ENCODE assay signal across 17 cellular contexts in the genomic region with DNA sequence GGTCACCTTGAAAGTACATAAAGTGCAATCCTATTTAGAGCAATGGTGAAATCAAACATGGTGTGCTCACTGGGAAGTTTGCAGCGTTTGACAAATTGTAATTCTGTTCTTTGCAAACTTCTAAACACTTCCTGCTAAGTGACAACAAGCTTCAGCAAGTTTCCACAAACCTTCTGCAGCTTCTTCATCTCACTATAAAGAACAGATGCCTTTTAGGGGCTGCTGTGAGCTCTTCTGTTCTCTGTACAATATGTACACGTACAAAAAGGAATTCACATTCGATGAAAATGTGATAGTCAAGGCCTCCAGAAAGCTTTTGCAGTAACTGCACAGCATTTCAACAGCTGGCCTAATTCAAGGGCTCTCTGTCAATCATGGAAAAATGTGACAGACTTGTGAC.
A peak's percentile ranks its signal among the peaks of the same experiment; 100 is the strongest.
DNase-seq lines count a peak whose midpoint lies in the region; ATAC-seq, FAIRE-seq and TF ChIP-seq lines count a peak whose summit lies in the region.
"Had no signal": no experiment of that assay in that cellular context is flagged by ENCODE, and none has a peak within 500 bp of the region (broad histone marks: within the 10 kb centered on the region; RNA-seq: fewer than 3 reads in every experiment).

No MANE protein-coding gene starts in this region.

- TF ChIP-seq RAD21 in HCT116 (IDR thresholded peaks at IDR 0.05; ENCODE audit: low read depth) (no peak), K562 (CRISPR knock-in tag; conservative IDR thresholded peaks at IDR 0.05 in 1 of 2, IDR thresholded peaks at IDR 0.05 in 1 of 2) (no peak)

- TF ChIP-seq POLR2A in HCT116 (IDR thresholded peaks at IDR 0.05; ENCODE audit: borderline replicate concordance, extremely low read depth, insufficient read depth, insufficient read length) (no peak), K562 (conservative IDR thresholded peaks at IDR 0.05) (no peak), breast epithelium (IDR thresholded peaks at IDR 0.05) (no peak)

- in situ Hi-C loops in K562 (cut with MboI) = no loop called here

- H2BK15ac ChIP-seq in neuronal stem cell (ENCODE audit: low read length) = no peak overlapping the region

- peaks cover 1% of the 10 kb centered on the region for H3K4me1 ChIP-seq in ACC112 (ENCODE audit: control insufficient read depth, insufficient read depth, low read length, unreplicated experiment)
- H3K4me1 ChIP-seq in HCT116 (ENCODE audit: control insufficient read depth in 1 of 2, insufficient read depth in 2 of 2, low read length in 2 of 2) = no peaks in the 10 kb centered on the region
- no peaks in the 10 kb centered on the region for H3K4me1 ChIP-seq in K562 (replicated peaks in 1 of 2; ENCODE audit: control insufficient read depth in 2 of 2, insufficient read depth in 2 of 2, low read length in 2 of 2)
- H3K4me1 ChIP-seq in neuronal stem cell (ENCODE audit: control insufficient read depth in 2 of 2, insufficient read depth in 1 of 2, low read depth in 1 of 2, low read length in 2 of 2) = peaks cover 1 to 6% of the 10 kb centered on the region in 2 donors
- no peaks in the 10 kb centered on the region for H3K4me1 ChIP-seq in breast epithelium

- CTCF ChIA-PET in HCT116 (lab: Charles Lee) = no interaction called here
- CTCF ChIA-PET in K562 (lab: Yijun Ruan, JAX; ENCODE audit: low intra/inter-chr PET ratio) = no interaction called here

- no peaks in the 10 kb centered on the region for H3K36me3 ChIP-seq in ACC112 (ENCODE audit: insufficient read depth, low read length)
- H3K36me3 ChIP-seq in HCT116 (ENCODE audit: control insufficient read depth in 1 of 2, insufficient read depth in 2 of 2, low read length in 2 of 2) = no peaks in the 10 kb centered on the region
- no peaks in the 10 kb centered on the region for H3K36me3 ChIP-seq in K562 (ENCODE audit: control insufficient read depth, insufficient read depth, low read length)
- no peaks in the 10 kb centered on the region for H3K36me3 ChIP-seq in neuronal stem cell (replicated peaks in 1 of 2; ENCODE audit: control insufficient read depth in 2 of 2, insufficient read depth in 2 of 2, low read length in 2 of 2)
- no peaks in the 10 kb centered on the region for H3K36me3 ChIP-seq in breast epithelium

- H3K9me3 ChIP-seq in HCT116 (ENCODE audit: control insufficient read depth in 1 of 2, insufficient read depth in 1 of 2, low read depth in 1 of 2, low read length in 2 of 2) (no peaks in the 10 kb centered on the region), K562 (replicated peaks; ENCODE audit: control insufficient read depth, insufficient read depth, low read depth, low read length) (no peaks in the 10 kb centered on the region), neuronal stem cell (replicated peaks in 1 of 2; ENCODE audit: control insufficient read depth in 2 of 2, insufficient read depth in 1 of 2, low read depth in 1 of 2, low read length in 2 of 2) (no peaks in the 10 kb centered on the region), breast epithelium (no peaks in the 10 kb centered on the region)

- TF ChIP-seq EP300 in K562 (IDR thresholded peaks at IDR 0.05; ENCODE audit: low read length) = no peak

- H3K9me2 ChIP-seq in HCT116 (ENCODE audit: insufficient read depth) = no peaks in the 10 kb centered on the region

- H4K20me1 ChIP-seq in HCT116 (ENCODE audit: insufficient read depth) = no peaks in the 10 kb centered on the region
- H4K20me1 ChIP-seq in K562 (replicated peaks; ENCODE audit: control insufficient read depth, insufficient read depth, low read length) = no peaks in the 10 kb centered on the region

- H2AK5ac ChIP-seq in neuronal stem cell (ENCODE audit: low read depth, low read length) = no peak overlapping the region

- WGBS in K562 (ENCODE audit: insufficient coverage, low coverage, missing lambda C conversion rate) = 0% methylated on average over 3 of the region's 3 CpGs
- WGBS in neuronal stem cell (ENCODE audit: extremely low coverage in 2 of 2, insufficient read length in 2 of 2, insufficient replicate concordance in 1 of 2), 2 donors = no CpG with 5 or more reads among the region's 3 CpGs

- H4K8ac ChIP-seq in neuronal stem cell (ENCODE audit: low read depth, low read length) = no peak overlapping the region

- no peak for FAIRE-seq in K562 (lab: Jason Lieb, UNC)
- FAIRE-seq: GM12891, GM19239, H54 had no signal

- H2AFZ ChIP-seq in ACC112 (ENCODE audit: low read length, unreplicated experiment) (peak overlapping the region; percentile 29), HCT116 (ENCODE audit: low read depth, low read length, poor library complexity, severe bottlenecking) (peak overlapping the region; percentile 81), K562 (ENCODE audit: low read depth, low read length) (no peak overlapping the region), neuronal stem cell (ENCODE audit: low read length) (peak overlapping the region; percentile 84)

- H3K4me2 ChIP-seq in HCT116 (ENCODE audit: low read length) = no peak overlapping the region
- H3K4me2 ChIP-seq in K562 (ENCODE audit: insufficient read depth, low read length) = no peak overlapping the region
- no peak overlapping the region for H3K4me2 ChIP-seq in neuronal stem cell (ENCODE audit: insufficient read depth, low read length, poor library complexity, severe bottlenecking)

- H3K14ac ChIP-seq in neuronal stem cell (ENCODE audit: low read length) = no peak overlapping the region

- H3K79me2 ChIP-seq in ACC112 (ENCODE audit: control insufficient read depth, insufficient read depth, low read length, unreplicated experiment) = no peaks in the 10 kb centered on the region
- no peaks in the 10 kb centered on the region for H3K79me2 ChIP-seq in HCT116 (ENCODE audit: insufficient read depth, low read length)
- H3K79me2 ChIP-seq in K562 (ENCODE audit: control insufficient read depth, insufficient read depth, low read length) = no peaks in the 10 kb centered on the region

- H2BK5ac ChIP-seq in neuronal stem cell (ENCODE audit: low read length) = no peak overlapping the region

- no peak overlapping the region for H3K4ac ChIP-seq in neuronal stem cell (ENCODE audit: low read length)

- H3K23ac ChIP-seq in neuronal stem cell (ENCODE audit: low read depth, low read length, poor library complexity) = no peak overlapping the region

- POLR2A ChIA-PET in HCT116 (lab: Charles Lee) = no interaction called here
- POLR2A ChIA-PET in K562 (lab: Yijun Ruan, JAX) = no interaction called here

- no peak for ATAC-seq in HCT116
- no peak for ATAC-seq in K562

- no peak overlapping the region for H2BK12ac ChIP-seq in neuronal stem cell (ENCODE audit: low read length)

- H4K91ac ChIP-seq in neuronal stem cell (ENCODE audit: low read depth, low read length, poor library complexity) = no peak overlapping the region

- H3K4me3 ChIP-seq in ACC112 (ENCODE audit: low read depth, low read length) (no peak overlapping the region), HCT116 (replicated peaks in 1 of 2; ENCODE audit: low read depth in 1 of 2, low read length in 2 of 2) (no peak overlapping the region), K562 (no peak overlapping the region), neuronal stem cell (ENCODE audit: low read length in 2 of 2) (no peak overlapping the region), breast epithelium (no peak overlapping the region)

- no TSS peak for BruUV-seq in HCT116 (replicated peaks; lab: Mats Ljungman, UMichigan)
- no TSS peak for BruUV-seq in K562 (replicated peaks; lab: Mats Ljungman, UMichigan)

- TF ChIP-seq CTCF in HCT116 (IDR thresholded peaks at IDR 0.05 in 2 of 3, conservative IDR thresholded peaks at IDR 0.05 in 1 of 3; ENCODE audit: borderline replicate concordance in 1 of 3, insufficient read depth in 1 of 3, low read depth in 2 of 3, low read length in 2 of 3) (no peak), K562 (IDR thresholded peaks at IDR 0.05 in 2 of 3, conservative IDR thresholded peaks at IDR 0.05 in 1 of 3; ENCODE audit: insufficient read depth in 2 of 3, low read depth in 1 of 3, low read length in 3 of 3) (no peak), breast epithelium (IDR thresholded peaks at IDR 0.05) (no peak)

- no peaks in the 10 kb centered on the region for H3K9me1 ChIP-seq in K562 (ENCODE audit: control insufficient read depth, insufficient read depth, low read length)

- intact Hi-C loops in HCT116 (cut with micrococcal nuclease) = no loop called here
- intact Hi-C loops in K562 (cut with micrococcal nuclease) = no loop called here
- intact Hi-C loops in breast epithelium (cut with DNase I; ENCODE audit: low total_unique reads) = no loop called here

- H3K18ac ChIP-seq in neuronal stem cell (ENCODE audit: low read length) = no peak overlapping the region

- no peaks in the 10 kb centered on the region for H3K79me1 ChIP-seq in neuronal stem cell (ENCODE audit: low read depth, low read length)

- RAD21 ChIA-PET in HCT116 (lab: Charles Lee; ENCODE audit: low non-redundant PET in 1 of 2, low total read pairs in 2 of 2, uncharacterized antibody in 2 of 2, unreplicated experiment in 2 of 2) = no interaction called here

- H3K9ac ChIP-seq in HCT116 (ENCODE audit: low read length) (no peak overlapping the region), K562 (ENCODE audit: insufficient read depth in 1 of 2, low read depth in 2 of 2, low read length in 2 of 2) (no peak overlapping the region), neuronal stem cell (ENCODE audit: low read depth, low read length, poor library complexity) (no peak overlapping the region)

- H3K27ac ChIP-seq in ACC112 (ENCODE audit: low read depth, low read length) (no peak overlapping the region), HCT116 (ENCODE audit: low read depth, low read length) (no peak overlapping the region), K562 (ENCODE audit: extremely low read depth, low read depth, low read length) (no peak overlapping the region), neuronal stem cell (replicated peaks; ENCODE audit: low read length) (no peak overlapping the region), breast epithelium (no peak overlapping the region)
- H3K27ac ChIP-seq: 22Rv1 had no signal

- DNase-seq in HCT116 (ENCODE audit: low read depth, low spot score) (no peak), K562 (ENCODE audit: extremely low read depth in 1 of 4, low spot score in 3 of 4) (no peak), neuronal stem cell (ENCODE audit: low spot score) (no peak), breast epithelium (ENCODE audit: low spot score in 2 of 2) (no peak), cerebellum (ENCODE audit: low spot score) (no peak), SHP77 (lab: John Stamatoyannopoulos, UW) (no peak), NCI-H526 (lab: John Stamatoyannopoulos, UW) (no peak)
- DNase-seq: ACHN; C1 segment of cervical spinal cord; Calu3; CD4-positive, alpha-beta T cell; DMS 273 treated with DMSO at 0.1 percent for 48 hours had no signal

- no peak overlapping the region for H2BK120ac ChIP-seq in neuronal stem cell (ENCODE audit: low read depth, low read length)

- H3K27me3 ChIP-seq in ACC112 (ENCODE audit: insufficient read depth, low read length) (no peaks in the 10 kb centered on the region), HCT116 (ENCODE audit: insufficient read depth, low read length) (no peaks in the 10 kb centered on the region), K562 (ENCODE audit: control insufficient read depth in 2 of 2, insufficient read depth in 2 of 2, low read length in 2 of 2) (no peaks in the 10 kb centered on the region), neuronal stem cell (ENCODE audit: control insufficient read depth in 3 of 3, insufficient read depth in 3 of 3, low read depth in 1 of 3, low read length in 3 of 3) (no peaks in the 10 kb centered on the region), breast epithelium (no peaks in the 10 kb centered on the region)

TF ChIP-seq in K562, 482 proteins besides CTCF, POLR2A, EP300 and RAD21 (continues in another document):
- no peak for TF ChIP-seq TFAM (CRISPR knock-in tag; conservative IDR thresholded peaks at IDR 0.05)
